Comparison of ENCODE assay signal across 21 cellular contexts in genomic region chr4:153348006-153348405, GRCh38. TPM values are rescaled to one million over a fixed set of nuclear protein-coding genes. Genes with fewer than 3 reads are reported as not detected.
DNase-seq lines count a peak whose midpoint lies in the region; ATAC-seq, FAIRE-seq and TF ChIP-seq lines count a peak whose summit lies in the region.
"Had no signal": no experiment of that assay in that cellular context is flagged by ENCODE, and none has a peak within 500 bp of the region (broad histone marks: within the 10 kb centered on the region; RNA-seq: fewer than 3 reads in every experiment).

No MANE protein-coding gene starts in this region.

- peak; percentile 46 for FAIRE-seq in GM12892 (lab: Jason Lieb, UNC)
- FAIRE-seq in pancreas (lab: Jason Lieb, UNC), result no peak
- FAIRE-seq: colon, endothelial cell of umbilical vein, frontal cortex had no signal

- intact Hi-C loops in OCI-LY7 (cut with micrococcal nuclease; ENCODE audit: unreplicated experiment), result no loop called here
- intact Hi-C loops in pancreas (cut with DNase I), result loop anchor here in 2 of 3 donors (5.0 kb wide), 2 partner anchors 224 to 229 kb away; no protein-coding TSS in a partner anchor

- no peak for ATAC-seq in pancreas
- ATAC-seq: activated T-helper 17 cell treated with anti-CD3 and anti-CD28 coated beads, Interleukin-2, amount 50 U/mL, for 72 hours had no signal

- peak overlapping the region; percentile 92 for H3K4me2 ChIP-seq in OCI-LY7 (ENCODE audit: low read length)

- H3K4me1 ChIP-seq in BE2C (peaks cover 10% of the 10 kb centered on the region), OCI-LY7 (ENCODE audit: insufficient read depth, low read length, poor library complexity, severe bottlenecking) (peaks cover 64% of the 10 kb centered on the region), pancreas (peaks cover 6 to 10% (median 8%) of the 10 kb centered on the region in 3 donors)

- no TSS peak for BruUV-seq in OCI-LY7 (replicated peaks; lab: Mats Ljungman, UMichigan)

- H3K27me3 ChIP-seq in BE2C (no peaks in the 10 kb centered on the region), pancreas (no peaks in the 10 kb centered on the region)
- H3K27me3 ChIP-seq: adrenal gland, spleen had no signal

- H3K4me3 ChIP-seq in BE2C (ENCODE audit: low read depth, low read length) (no peak overlapping the region), OCI-LY7 (ENCODE audit: low read depth, low read length, poor library complexity, severe bottlenecking) (peak overlapping the region; percentile 87), choroid plexus epithelial cell (ENCODE audit: low read depth, low read length) (no peak overlapping the region), pancreas (no peak overlapping the region)
- H3K4me3 ChIP-seq: adrenal gland, spleen had no signal

- H4K20me1 ChIP-seq in OCI-LY7 (ENCODE audit: insufficient read depth, low read length), result no peaks in the 10 kb centered on the region

- peaks cover 76% of the 10 kb centered on the region for H3K79me2 ChIP-seq in OCI-LY7 (ENCODE audit: insufficient read depth, low read depth, low read length)

- H3K27ac ChIP-seq in OCI-LY7 (ENCODE audit: low read depth, low read length, poor library complexity, severe bottlenecking) (peak overlapping the region; percentile 100), pancreas (no peak overlapping the region)
- H3K27ac ChIP-seq: adrenal gland, RWPE1, spleen had no signal

- peak; percentile 10 for DNase-seq in BE2C
- no peak for DNase-seq in GM12892 (ENCODE audit: insufficient read length)
- peak; percentile 73 for DNase-seq in OCI-LY7 (ENCODE audit: low spot score)
- peak; percentile 25 for DNase-seq in choroid plexus epithelial cell (ENCODE audit: low read depth)
- DNase-seq in pancreas, result no peak
- DNase-seq in activated gamma-delta T cell treated with Interleukin-2 at 50 U/mL for 16 hours, result no peak
- no peak for DNase-seq in SHP77 (lab: John Stamatoyannopoulos, UW)
- DNase-seq in pons (ENCODE audit: low spot score), result no peak
- DNase-seq: activated CD4-positive, CD25-positive, alpha-beta regulatory T cell; activated CD8-positive, alpha-beta memory T cell treated with anti-CD3 and anti-CD28 coated beads for 24 hours; adrenal gland; GDM1; NCI-H1105 treated with DMSO at 0.1 percent for 48 hours; NCI-H82; spleen; stimulated activated naive CD4-positive, alpha-beta T cell treated with Interleukin-2 at 50 U/mL for 16 hours had no signal

- 72 to 88% methylated on average over 4 of the region's 4 CpGs for WGBS in pancreas, 2 donors

- H3K9me2 ChIP-seq in OCI-LY7 (ENCODE audit: insufficient read depth, low read length), result no peaks in the 10 kb centered on the region

- no peak overlapping the region for H2AFZ ChIP-seq in OCI-LY7 (ENCODE audit: low read length)

- TF ChIP-seq POLR2A in GM12892 (IDR thresholded peaks at IDR 0.05; ENCODE audit: low read depth, low read length), result no peak

- no peaks in the 10 kb centered on the region for H3K9me3 ChIP-seq in BE2C
- no peaks in the 10 kb centered on the region for H3K9me3 ChIP-seq in OCI-LY7 (ENCODE audit: low read length)
- H3K9me3 ChIP-seq in pancreas, result no peaks in the 10 kb centered on the region
- H3K9me3 ChIP-seq: adrenal gland, spleen had no signal

- TF ChIP-seq CTCF in BE2C (IDR thresholded peaks at IDR 0.05; ENCODE audit: low read depth, low read length) (no peak), OCI-LY7 (conservative IDR thresholded peaks at IDR 0.05; ENCODE audit: low read length) (peak; percentile 45; the same call in 1 of the 2 replicates), choroid plexus epithelial cell (conservative IDR thresholded peaks at IDR 0.05; ENCODE audit: low read depth, low read length) (no peak), pancreas (IDR thresholded peaks at IDR 0.05) (no peak)

- no peaks in the 10 kb centered on the region for H3K36me3 ChIP-seq in BE2C
- H3K36me3 ChIP-seq in OCI-LY7 (ENCODE audit: insufficient read depth, low read length), result peaks cover 42% of the 10 kb centered on the region
- no peaks in the 10 kb centered on the region for H3K36me3 ChIP-seq in pancreas
- H3K36me3 ChIP-seq: adrenal gland, spleen had no signal

- POLR2A ChIA-PET in OCI-LY7 (lab: Charles Lee), result interaction anchor here (0.9 to 6.3 kb wide), 12 partner anchors 9 to 704 kb away, joined by 3 to 168 read pairs (median 6); no protein-coding TSS in a partner anchor

- CTCF ChIA-PET in OCI-LY7 (lab: Charles Lee; ENCODE audit: unreplicated experiment), result interaction anchor here (0.6 to 0.8 kb wide), 2 partner anchors 80 to 173 kb away, joined by 3 read pairs; no protein-coding TSS in a partner anchor

RNA-seq across cellular contexts. Expression of gene MND1, which starts 3.5 kb away (rescaled TPM):
- 1.6 TPM for polyA plus RNA-seq in BE2C (2012; ENCODE audit: insufficient read depth, insufficient read length, low read depth)
- 21.9 TPM for polyA plus RNA-seq in GM12892 (2012; ENCODE audit: missing spikeins)
- 59.4 and 67.9 TPM in 2 replicates for total RNA-seq in OCI-LY7 (2014; rRNA removed; shearing (Covaris generic))
- total RNA-seq in OCI-LY7 (2022) (101 and 122 TPM in 2 replicates), pancreas (under 1 TPM in 4 of 6 donors, not detected in 2; 0.25 to 0.70 (median 0.33) TPM)
- polyA plus RNA-seq in pancreas, result under 1 TPM in 1 of 2 donors, not detected in 1; 0.35 TPM

Comparison
In these comparisons a context has a peak if more than half of its experiments do, and no peak if none do; other contexts are left out.
1. DNase-seq: peak in BE2C (single experiment), OCI-LY7 (single experiment) and choroid plexus epithelial cell (single experiment); none in GM12892 (single experiment), pancreas (0 of 6), activated gamma-delta T cell treated with Interleukin-2 at 50 U/mL for 16 hours (single experiment), SHP77 (0 of 2) and pons (single experiment).
2. RNA of gene MND1, which starts 3.5 kb away (total RNA-seq): 59.4 to 122 TPM in OCI-LY7; 0.25 to 0.70 TPM in pancreas; every median in the first group is over 10 times any median in the second.